Comparison of ENCODE assay signal across 12 cellular contexts in the genomic region with DNA sequence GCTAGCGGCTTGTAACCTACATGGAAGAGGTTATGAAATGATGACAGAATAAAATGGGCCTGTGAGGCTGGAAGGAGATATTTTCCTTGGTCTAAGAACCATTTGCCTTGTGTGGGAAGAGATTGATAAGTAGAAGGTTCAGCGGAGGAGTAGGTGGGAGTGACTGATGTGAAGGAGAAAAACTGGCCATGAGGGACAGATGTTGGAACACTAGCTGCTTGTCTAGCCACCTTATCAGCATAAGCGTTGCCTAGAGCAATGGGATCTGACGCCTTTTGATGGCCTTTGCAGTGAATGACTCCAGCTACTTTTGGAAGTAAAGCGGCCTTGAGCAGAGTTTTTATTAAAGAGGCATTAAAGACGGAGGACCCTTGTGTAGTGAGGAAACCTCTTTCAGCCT. TPM values are rescaled to one million over a fixed set of nuclear protein-coding genes. Genes with fewer than 3 reads are reported as not detected.
"Had no signal": no experiment of that assay in that cellular context is flagged by ENCODE, and none has a peak within 500 bp of the region (broad histone marks: within the 10 kb centered on the region; RNA-seq: fewer than 3 reads in every experiment).

No MANE protein-coding gene starts in this region.

RNA-seq across cellular contexts. Expression of gene STRIT1, which starts 17.4 kb away (rescaled TPM):
- total RNA-seq: stomach, subcutaneous adipose tissue, suprapubic skin, temporal lobe, thoracic aorta, thyroid gland, tibial nerve, upper lobe of right lung, ureter, uterus, vagina had no signal
- polyA plus RNA-seq: urinary bladder had no signal
